Comparison of ENCODE assay signal across 8 cellular contexts in genomic region chr17:58219007-58219788, GRCh38. TPM values are rescaled to one million over a fixed set of nuclear protein-coding genes. Genes with fewer than 3 reads are reported as not detected.
DNase-seq lines count a peak whose midpoint lies in the region; ATAC-seq and TF ChIP-seq lines count a peak whose summit lies in the region.

Gene MKS1, minus strand, starts transcription at chr17:58219255. Its CDS starts 25 bp downstream, at chr17:58219230.

- peak within 1 kb of the TSS; percentile 62 for H3K4me2 ChIP-seq in OCI-LY7 (ENCODE audit: low read length)

- POLR2A ChIA-PET in OCI-LY7 (lab: Charles Lee), result interaction anchor here (0.6 to 1.2 kb wide), 4 partner anchors 11 to 61 kb away, joined by 3 read pairs; no protein-coding TSS in a partner anchor

- peaks cover 20 to 31% (median 25%) of the 10 kb centered on the region in 3 donors for H3K4me1 Mint-ChIP-seq in IgD-negative memory B cell

- no peaks in the 10 kb centered on the region for H3K9me3 ChIP-seq in OCI-LY7 (ENCODE audit: low read length)

- BruUV-seq in OCI-LY7 (replicated peaks; lab: Mats Ljungman, UMichigan), result no TSS peak

- peak within 1 kb of the TSS; percentile 90 to 99 (median 97) for H3K4me3 Mint-ChIP-seq in IgD-negative memory B cell

- H3K4me3 ChIP-seq in OCI-LY7 (ENCODE audit: low read depth, low read length, poor library complexity, severe bottlenecking), result peak within 1 kb of the TSS; percentile 51

- CTCF ChIA-PET in OCI-LY7 (lab: Charles Lee; ENCODE audit: unreplicated experiment), result no interaction called here

- no peaks in the 10 kb centered on the region for H3K36me3 ChIP-seq in OCI-LY7 (ENCODE audit: insufficient read depth, low read length)

- H3K27ac ChIP-seq in OCI-LY7 (ENCODE audit: low read depth, low read length, poor library complexity, severe bottlenecking), result no peak within 1 kb of the TSS
- peak within 1 kb of the TSS; percentile 35 for H3K27ac ChIP-seq in epithelial cell of prostate

- peak; percentile 93 for ATAC-seq in GM21529 (IDR thresholded peaks at IDR 0.05; ENCODE audit: unreplicated experiment)

- H3K79me2 ChIP-seq in OCI-LY7 (ENCODE audit: insufficient read depth, low read depth, low read length), result no peaks in the 10 kb centered on the region

- no peaks in the 10 kb centered on the region for H3K27me3 Mint-ChIP-seq in IgD-negative memory B cell

- H3K9me2 ChIP-seq in OCI-LY7 (ENCODE audit: insufficient read depth, low read length), result no peaks in the 10 kb centered on the region

- peak; percentile 95 for DNase-seq in DMS53 (lab: John Stamatoyannopoulos, UW)
- peak; percentile 70 for DNase-seq in OCI-LY7 (ENCODE audit: low spot score)
- peak; percentile 93 for DNase-seq in activated T-cell treated with anti-CD3 and anti-CD28 coated beads for 24 hours (ENCODE audit: low read depth)
- peak; percentile 14 for DNase-seq in epithelial cell of prostate (ENCODE audit: low read depth, low spot score)
- peak; percentile 96 for DNase-seq in mucosa of gallbladder (ENCODE audit: low spot score)
- peak; percentile 94 for DNase-seq in stimulated activated CD8-positive, alpha-beta memory T cell treated with anti-CD3 and anti-CD28 coated beads, Interleukin-4, amount 100 ng/mL, for 24 hours (ENCODE audit: low read depth)

- H4K20me1 ChIP-seq in OCI-LY7 (ENCODE audit: insufficient read depth, low read length), result no peaks in the 10 kb centered on the region

- no peaks in the 10 kb centered on the region for H3K9me3 Mint-ChIP-seq in IgD-negative memory B cell

- peak within 1 kb of the TSS; percentile 86; the same call in 1 of the 2 replicates for H2AFZ ChIP-seq in OCI-LY7 (ENCODE audit: low read length)

- intact Hi-C loops in OCI-LY7 (cut with micrococcal nuclease; ENCODE audit: unreplicated experiment), result no loop called here

- H3K36me3 Mint-ChIP-seq in IgD-negative memory B cell, result no peaks in the 10 kb centered on the region

- peaks cover 13% of the 10 kb centered on the region for H3K4me1 ChIP-seq in OCI-LY7 (ENCODE audit: insufficient read depth, low read length, poor library complexity, severe bottlenecking)

- H3K27ac Mint-ChIP-seq in IgD-negative memory B cell, result peak within 1 kb of the TSS; percentile 91 to 97 (median 97)

- TF ChIP-seq CTCF in OCI-LY7 (conservative IDR thresholded peaks at IDR 0.05; ENCODE audit: low read length), result peak; percentile 59

RNA-seq across cellular contexts. Expression of gene MKS1, which starts in this region (rescaled TPM):
- 5.9 TPM for polyA plus RNA-seq in IgD-negative memory B cell
- total RNA-seq in OCI-LY7 (2014; rRNA removed; shearing (Covaris generic)), result 0.54 and 0.69 TPM in 2 replicates
- total RNA-seq in OCI-LY7 (2022), result 21.6 and 26.9 TPM in 2 replicates
- 16.6 TPM for total RNA-seq in mucosa of gallbladder

Comparison
In these comparisons a context has a peak if more than half of its experiments do, and no peak if none do; other contexts are left out.
1. DNase-seq: peak in every context shown above with its lines; median percentile 96 in mucosa of gallbladder; 95 in DMS53; 94 in stimulated activated CD8-positive, alpha-beta memory T cell treated with anti-CD3 and anti-CD28 coated beads, Interleukin-4, amount 100 ng/mL, for 24 hours; 93 in activated T-cell treated with anti-CD3 and anti-CD28 coated beads for 24 hours; 70 in OCI-LY7; 14 in epithelial cell of prostate.